1 cellular context compared by ENCODE assay signal in genomic region chr5:176619569-176620332, GRCh38.
TF ChIP-seq lines count a peak whose summit lies in the region.

No MANE protein-coding gene starts in this region.

TF ChIP-seq in HepG2, 621 proteins besides CTCF, POLR2A, EP300 and RAD21:
- no peak for TF ChIP-seq TCF7 (IDR thresholded peaks at IDR 0.05; ENCODE audit: low read depth)
- TF ChIP-seq SMYD3 (CRISPR knock-in tag; IDR thresholded peaks at IDR 0.05), result no peak
- no peak for TF ChIP-seq MAFG (CRISPR knock-in tag; IDR thresholded peaks at IDR 0.05)
- TF ChIP-seq ZNF598 (CRISPR knock-in tag; IDR thresholded peaks at IDR 0.05; ENCODE audit: borderline replicate concordance), result no peak
- TF ChIP-seq ZNF7 (CRISPR knock-in tag; IDR thresholded peaks at IDR 0.05), result no peak
- no peak for TF ChIP-seq ZNF567 (CRISPR knock-in tag; IDR thresholded peaks at IDR 0.05; ENCODE audit: borderline replicate concordance)
